14 cellular contexts compared by ENCODE assay signal in genomic region chr10:693506-693905, GRCh38. TPM values are rescaled to one million over a fixed set of nuclear protein-coding genes. Genes with fewer than 3 reads are reported as not detected.
A peak's percentile ranks its signal among the peaks of the same experiment; 100 is the strongest.
DNase-seq lines count a peak whose midpoint lies in the region; FAIRE-seq and TF ChIP-seq lines count a peak whose summit lies in the region.
"Had no signal": no experiment of that assay in that cellular context is flagged by ENCODE, and none has a peak within 500 bp of the region (broad histone marks: within the 10 kb centered on the region; RNA-seq: fewer than 3 reads in every experiment).

No MANE protein-coding gene starts in this region.

- intact Hi-C loops in breast epithelium (cut with DNase I; ENCODE audit: low total_unique reads): no loop called here
- intact Hi-C loops in ascending aorta (cut with DNase I): no loop called here

- H3K27me3 ChIP-seq in breast epithelium (peaks cover 0 to 9% of the 10 kb centered on the region in 2 donors), ascending aorta (no peaks in the 10 kb centered on the region)

- no peaks in the 10 kb centered on the region for H3K9me3 ChIP-seq in breast epithelium
- H3K9me3 ChIP-seq in ascending aorta: no peaks in the 10 kb centered on the region
- H3K9me3 ChIP-seq: gastroesophageal sphincter, tibial nerve had no signal

- DNase-seq in T47D (ENCODE audit: low read depth in 1 of 2, low spot score in 1 of 2): peak; percentile 30 to 69
- no peak for DNase-seq in breast epithelium (ENCODE audit: low spot score in 2 of 2)
- peak; percentile 56 for DNase-seq in amniotic epithelial cell (ENCODE audit: low read depth)
- peak; percentile 64 for DNase-seq in left kidney (ENCODE audit: low read depth, low spot score)
- DNase-seq in amygdala (lab: John Stamatoyannopoulos, UW): no peak
- no peak for DNase-seq in GM12891 (ENCODE audit: insufficient read length, low spot score)
- DNase-seq in ascending aorta (ENCODE audit: low spot score in 2 of 2): no peak
- DNase-seq in activated effector memory CD4-positive, alpha-beta T cell treated with Interleukin-2 at 50 U/mL for 16 hours: no peak
- DNase-seq: activated naive CD8-positive, alpha-beta T cell treated with anti-CD3 and anti-CD28 coated beads, Interleukin-2, amount 50 U/mL, for 24 hours; DMS153; SW 1271 had no signal

- H3K4me1 ChIP-seq in breast epithelium (peaks cover 0 to 4% of the 10 kb centered on the region in 2 donors), ascending aorta (no peaks in the 10 kb centered on the region)

- TF ChIP-seq CTCF in breast epithelium (IDR thresholded peaks at IDR 0.05) (no peak), ascending aorta (IDR thresholded peaks at IDR 0.05) (no peak)

- no peak overlapping the region for H3K27ac ChIP-seq in breast epithelium
- H3K27ac ChIP-seq in ascending aorta: no peak overlapping the region
- H3K27ac ChIP-seq: gastroesophageal sphincter, tibial nerve had no signal

- in situ Hi-C loops in T47D (cut with HindIII; ENCODE audit: low pct_unique_long_range_greater_than_20kb, low sequenced_read_pairs): no loop called here

- FAIRE-seq in GM12891 (lab: Jason Lieb, UNC): no peak
- FAIRE-seq: GM12878 had no signal

- H3K4me3 ChIP-seq in breast epithelium (no peak overlapping the region), ascending aorta (no peak overlapping the region)
- H3K4me3 ChIP-seq: gastroesophageal sphincter, GM12878, tibial nerve had no signal

- TF ChIP-seq POLR2A in breast epithelium (IDR thresholded peaks at IDR 0.05): no peak
- no peak for TF ChIP-seq POLR2A in GM12891 (IDR thresholded peaks at IDR 0.05; ENCODE audit: low read depth, low read length)

- H3K36me3 ChIP-seq in breast epithelium (no peaks in the 10 kb centered on the region), ascending aorta (no peaks in the 10 kb centered on the region)
- H3K36me3 ChIP-seq: gastroesophageal sphincter, tibial nerve had no signal

TF ChIP-seq in GM12891, 5 proteins besides CTCF, POLR2A, EP300 and RAD21:
- TF ChIP-seq TAF1 (IDR thresholded peaks at IDR 0.05; ENCODE audit: low read depth, low read length) (no peak), PAX5 (IDR thresholded peaks at IDR 0.05; ENCODE audit: insufficient read depth, low read length, severe bottlenecking) (no peak), SPI1 (IDR thresholded peaks at IDR 0.05; ENCODE audit: low read depth, low read length) (no peak), POU2F2 (IDR thresholded peaks at IDR 0.05; ENCODE audit: low read depth, low read length) (no peak), POLR2AphosphoS5 (IDR thresholded peaks at IDR 0.05; ENCODE audit: low read depth, low read length) (no peak)

RNA-seq across cellular contexts. Expression of gene DIP2C, which starts 4.0 kb away (rescaled TPM):
- 10 to 100 TPM; 17.1 to 48.2 (median 20.3) TPM for total RNA-seq in breast epithelium
- polyA plus RNA-seq in GM12891 (2012; ENCODE audit: low read depth, missing spikeins): 1.5 TPM
- total RNA-seq in ascending aorta: 14.7 TPM

Comparison
In these comparisons a context has a peak if more than half of its experiments do, and no peak if none do; other contexts are left out.
1. DNase-seq: peak in T47D (2 of 2), amniotic epithelial cell (single experiment) and left kidney (single experiment); none in breast epithelium (0 of 2), amygdala (0 of 56), GM12891 (single experiment), ascending aorta (0 of 2) and activated effector memory CD4-positive, alpha-beta T cell treated with Interleukin-2 at 50 U/mL for 16 hours (single experiment).